Comparison of ENCODE assay signal across 1 cellular context in genomic region chr12:52145228-52145940, GRCh38.
TF ChIP-seq lines count a peak whose summit lies in the region.

No MANE protein-coding gene starts in this region.

TF ChIP-seq in GM23338, 12 proteins besides CTCF, POLR2A, EP300 and RAD21 (continued from another document):
- TF ChIP-seq ZNF462 (CRISPR knock-in tag; IDR thresholded peaks at IDR 0.05) (no peak), EZH2phosphoT487 (IDR thresholded peaks at IDR 0.05; ENCODE audit: unreplicated experiment) (no peak), REST (IDR thresholded peaks at IDR 0.05; ENCODE audit: unreplicated experiment) (no peak)
